ENCODE assay signal across 10 cellular contexts in the genomic region with DNA sequence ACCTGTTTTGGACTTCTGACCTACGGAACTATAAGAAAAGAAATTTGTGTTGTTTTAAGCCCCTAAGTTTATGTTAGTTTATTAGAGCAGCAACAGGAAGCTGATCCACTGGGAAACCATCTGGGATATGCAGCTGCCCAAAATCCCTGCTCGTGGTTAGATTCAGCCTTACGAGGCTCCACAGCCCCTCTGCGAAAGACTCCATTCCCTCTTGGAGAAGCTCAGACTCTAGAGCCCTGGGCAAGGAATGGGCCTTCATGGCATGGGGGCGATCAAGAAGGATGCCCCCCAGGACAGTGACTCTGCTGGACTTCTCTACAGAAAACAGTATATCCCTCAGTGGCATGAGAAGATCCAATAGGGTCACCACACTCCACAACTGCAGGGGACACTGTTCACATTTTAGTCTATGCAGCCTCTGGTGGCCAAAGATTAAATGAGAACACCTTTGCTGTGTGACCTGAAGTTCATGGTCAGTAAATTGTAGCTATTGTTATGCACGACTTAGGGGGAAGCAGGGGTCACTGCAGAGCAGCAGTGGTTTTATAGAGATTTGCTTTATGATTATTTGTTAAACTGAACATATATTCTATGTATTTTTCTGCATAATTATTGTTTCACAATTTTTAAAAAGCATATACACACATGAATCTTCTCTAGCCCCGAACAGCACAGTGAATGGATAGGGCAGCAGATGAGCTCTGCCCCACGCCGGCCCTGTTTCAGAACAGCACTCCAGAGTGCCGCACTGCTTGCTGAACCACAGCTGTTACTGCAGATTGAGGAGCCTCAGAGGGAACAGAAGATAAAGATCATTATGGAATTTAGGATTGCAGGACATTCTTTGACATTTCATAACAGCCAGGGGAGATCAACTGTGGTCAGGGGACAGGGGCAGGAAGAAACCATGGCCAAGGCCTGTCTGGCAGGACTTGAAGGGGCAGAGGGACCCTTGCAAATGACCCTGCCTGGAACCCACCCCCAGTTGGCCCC. TPM values are rescaled to one million over a fixed set of nuclear protein-coding genes. Genes with fewer than 3 reads are reported as not detected.
A peak's percentile ranks its signal among the peaks of the same experiment; 100 is the strongest.
DNase-seq lines count a peak whose midpoint lies in the region; ATAC-seq and TF ChIP-seq lines count a peak whose summit lies in the region.
"Had no signal": no experiment of that assay in that cellular context is flagged by ENCODE, and none has a peak within 500 bp of the region (broad histone marks: within the 10 kb centered on the region; RNA-seq: fewer than 3 reads in every experiment).

No MANE protein-coding gene starts in this region.

- H3K27me3 Mint-ChIP-seq in CD14-positive monocyte (ENCODE audit: low read depth in 3 of 3), result peaks cover 0 to 10% (median 7%) of the 10 kb centered on the region in 3 donors
- H3K27me3 Mint-ChIP-seq in naive thymus-derived CD4-positive, alpha-beta T cell, result no peaks in the 10 kb centered on the region

- no peaks in the 10 kb centered on the region for H3K36me3 ChIP-seq in naive thymus-derived CD4-positive, alpha-beta T cell (ENCODE audit: control insufficient read depth in 2 of 3, insufficient read depth in 3 of 3, low read length in 3 of 3)
- peaks cover 0 to 6% of the 10 kb centered on the region in 2 donors for H3K36me3 ChIP-seq in psoas muscle (ENCODE audit: insufficient read depth in 1 of 2, low read depth in 1 of 2)

- ATAC-seq in naive thymus-derived CD4-positive, alpha-beta T cell, result no peak
- ATAC-seq in GM18858 (IDR thresholded peaks at IDR 0.05; ENCODE audit: unreplicated experiment) (no peak), psoas muscle (no peak), HG03039 (IDR thresholded peaks at IDR 0.05; ENCODE audit: unreplicated experiment) (no peak)

- CTCF ChIA-PET in naive thymus-derived CD4-positive, alpha-beta T cell (lab: Charles Lee), result interaction anchor here (0.6 to 4.9 kb wide), 7 partner anchors 9 to 47 kb away, joined by 3 to 23 read pairs (median 3); a partner anchor contains a TSS

- H3K4me3 ChIP-seq in naive thymus-derived CD4-positive, alpha-beta T cell (ENCODE audit: low read length), result no peak overlapping the region
- H3K4me3 ChIP-seq in psoas muscle, result no peak overlapping the region

- DNase-seq in CD14-positive monocyte (ENCODE audit: low spot score) (no peak), nucleus accumbens (lab: John Stamatoyannopoulos, UW) (no peak), psoas muscle (no peak)
- DNase-seq in activated CD8-positive, alpha-beta memory T cell treated with anti-CD3 and anti-CD28 coated beads, Interleukin-2, amount 50 U/mL, for 48 hours, result peak; percentile 46
- peak in 1 of 9 donors; percentile 25 for DNase-seq in naive thymus-derived CD4-positive, alpha-beta T cell
- DNase-seq: DMS79 treated with DMSO at 0.1 percent for 48 hours, NCI-H1105 treated with DMSO at 0.1 percent for 48 hours had no signal

- H3K9me3 Mint-ChIP-seq in CD14-positive monocyte, result peaks cover 5 to 14% (median 10%) of the 10 kb centered on the region in 7 donors
- peaks cover 0 to 7% (median 0%) of the 10 kb centered on the region in 11 donors for H3K9me3 Mint-ChIP-seq in naive thymus-derived CD4-positive, alpha-beta T cell

- peaks cover 81% of the 10 kb centered on the region for H3K4me1 Mint-ChIP-seq in CD14-positive monocyte
- peaks cover 56 to 97% (median 92%) of the 10 kb centered on the region in 7 donors for H3K4me1 Mint-ChIP-seq in naive thymus-derived CD4-positive, alpha-beta T cell

- WGBS in psoas muscle, 3 donors, result 84 to 88% (median 86%) methylated on average over 10 of the region's 10 CpGs

- peaks cover 31 to 43% of the 10 kb centered on the region in 2 donors for H3K36me3 Mint-ChIP-seq in CD14-positive monocyte
- peaks cover 0 to 35% (median 5%) of the 10 kb centered on the region in 5 donors for H3K36me3 Mint-ChIP-seq in naive thymus-derived CD4-positive, alpha-beta T cell

- intact Hi-C loops in CD14-positive monocyte (cut with micrococcal nuclease) (no loop called here), psoas muscle (cut with DNase I) (no loop called here)
- intact Hi-C loops in naive thymus-derived CD4-positive, alpha-beta T cell (cut with micrococcal nuclease), result no loop called here

- POLR2A ChIA-PET in naive thymus-derived CD4-positive, alpha-beta T cell (lab: Charles Lee), result interaction anchor here (0.5 to 13.1 kb wide), 11 partner anchors 10 to 66 kb away, joined by 3 to 268 read pairs (median 15); a partner anchor contains a TSS

- H3K4me1 ChIP-seq in naive thymus-derived CD4-positive, alpha-beta T cell (ENCODE audit: control insufficient read depth in 2 of 2, insufficient read depth in 2 of 2, low read length in 2 of 2), result peaks cover 72 to 91% of the 10 kb centered on the region in 2 donors
- H3K4me1 ChIP-seq in psoas muscle, result peaks cover 8% of the 10 kb centered on the region

- H3K4me3 Mint-ChIP-seq in CD14-positive monocyte, result no peak overlapping the region
- H3K4me3 Mint-ChIP-seq in naive thymus-derived CD4-positive, alpha-beta T cell, result peak overlapping the region in 4 of 10 donors; percentile 2 to 38 (median 10)

- H3K27me3 ChIP-seq in naive thymus-derived CD4-positive, alpha-beta T cell (ENCODE audit: control insufficient read depth in 2 of 2, insufficient read depth in 2 of 2, low read length in 2 of 2), result no peaks in the 10 kb centered on the region
- H3K27me3 ChIP-seq in psoas muscle (ENCODE audit: insufficient read depth in 3 of 3, low read length in 2 of 3), result no peaks in the 10 kb centered on the region

- TF ChIP-seq CTCF in CD14-positive monocyte (IDR thresholded peaks at IDR 0.05) (no peak), GM12873 (IDR thresholded peaks at IDR 0.05; ENCODE audit: insufficient read depth, low read depth, low read length, missing control alignments) (peak; percentile 28), psoas muscle (IDR thresholded peaks at IDR 0.05) (no peak)

- peak overlapping the region; percentile 62 for H3K27ac ChIP-seq in naive thymus-derived CD4-positive, alpha-beta T cell (ENCODE audit: low read depth, low read length)
- H3K27ac ChIP-seq in psoas muscle, result no peak overlapping the region

- peak overlapping the region in 6 of 7 donors; percentile 52 to 98 (median 84) for H3K27ac Mint-ChIP-seq in CD14-positive monocyte
- H3K27ac Mint-ChIP-seq in naive thymus-derived CD4-positive, alpha-beta T cell, result peak overlapping the region; percentile 69 to 97 (median 93)

- no peaks in the 10 kb centered on the region for H3K9me3 ChIP-seq in naive thymus-derived CD4-positive, alpha-beta T cell (ENCODE audit: control insufficient read depth in 2 of 3, low read length in 3 of 3)
- no peaks in the 10 kb centered on the region for H3K9me3 ChIP-seq in psoas muscle

RNA-seq across cellular contexts. Expression of a gene that starts 20.9 kb away (rescaled TPM):
- polyA plus RNA-seq in CD14-positive monocyte (100 to 1,000 TPM; 125 to 129 TPM), psoas muscle (10 to 100 TPM in 1 of 3 donors, 1 to 10 TPM in 2; 4.7 to 11.8 (median 4.9) TPM)
- 100 to 1,000 TPM; 118 to 632 (median 549) TPM for total RNA-seq in naive thymus-derived CD4-positive, alpha-beta T cell
- polyA plus RNA-seq in naive thymus-derived CD4-positive, alpha-beta T cell, result 100 to 1,000 TPM; 148 to 174 TPM
- total RNA-seq in psoas muscle, result 10 to 100 TPM in 3 of 4 donors, 1 to 10 TPM in 1; 5.5 to 18.8 (median 13.7) TPM

Comparison
In these comparisons a context has a peak if more than half of its experiments do, and no peak if none do; other contexts are left out.
1. RNA of a gene that starts 20.9 kb away (polyA plus RNA-seq): 148 to 174 TPM in naive thymus-derived CD4-positive, alpha-beta T cell and 125 to 129 TPM in CD14-positive monocyte; 4.7 to 11.8 TPM in psoas muscle; every median in the first group is over 4 times any median in the second.